ENCODE assay signal across 16 cellular contexts in the genomic region with DNA sequence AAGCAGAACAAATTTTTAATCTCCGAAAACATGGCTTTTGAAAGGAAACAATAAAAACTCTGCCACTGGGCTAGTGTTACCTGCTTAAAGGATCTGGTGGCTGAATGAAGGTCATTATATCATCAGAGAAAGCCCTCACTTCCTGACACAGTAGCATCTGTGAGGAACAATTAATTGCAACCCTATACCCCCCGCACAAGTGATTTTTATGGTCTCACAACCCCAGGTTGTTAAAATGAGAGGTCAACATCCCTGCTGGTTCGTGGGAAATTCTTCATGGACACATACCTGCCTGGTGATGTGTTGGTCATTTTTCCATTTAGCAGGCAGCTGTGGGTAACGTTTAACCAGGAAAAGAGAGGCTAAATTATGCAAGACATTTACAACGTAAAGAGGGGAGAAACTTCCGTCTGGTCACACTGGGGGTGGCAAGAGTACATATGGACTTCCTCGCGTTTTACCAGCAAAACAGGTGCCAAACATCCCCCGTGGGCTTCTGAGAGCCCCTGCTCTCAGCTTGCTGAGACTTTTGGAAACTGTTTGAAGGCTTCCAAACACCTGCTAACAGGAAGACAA. TPM values are rescaled to one million over a fixed set of nuclear protein-coding genes. Genes with fewer than 3 reads are reported as not detected.
DNase-seq lines count a peak whose midpoint lies in the region; ATAC-seq and FAIRE-seq lines count a peak whose summit lies in the region.
"Had no signal": no experiment of that assay in that cellular context is flagged by ENCODE, and none has a peak within 500 bp of the region (broad histone marks: within the 10 kb centered on the region; RNA-seq: fewer than 3 reads in every experiment).

No MANE protein-coding gene starts in this region.

- H3K27me3 ChIP-seq in small intestine (ENCODE audit: control insufficient read depth in 2 of 2, insufficient read depth in 2 of 2, low read length in 2 of 2), result no peaks in the 10 kb centered on the region
- H3K27me3 ChIP-seq: SJSA1, testis had no signal

- WGBS in small intestine, 3 donors, result 15 to 41% (median 27%) methylated on average over 9 of the region's 9 CpGs

- H3K4me3 ChIP-seq in small intestine (ENCODE audit: low read depth in 1 of 2, low read length in 2 of 2), result no peak overlapping the region
- H3K4me3 ChIP-seq: SJSA1, testis had no signal

- no peaks in the 10 kb centered on the region for H3K36me3 ChIP-seq in small intestine (ENCODE audit: control insufficient read depth in 2 of 2, insufficient read depth in 2 of 2, low read length in 2 of 2)
- H3K36me3 ChIP-seq: SJSA1 had no signal

- H3K27ac ChIP-seq in small intestine (ENCODE audit: low read depth in 1 of 2, low read length in 1 of 2), result peak overlapping the region; percentile 81 to 86
- H3K27ac ChIP-seq: 22Rv1, KMS-11, SJSA1, testis had no signal

- no peak for FAIRE-seq in small intestine (lab: Jason Lieb, UNC)
- FAIRE-seq: D721Med, islet of Langerhans had no signal

- peaks cover 0 to 1% of the 10 kb centered on the region in 2 donors for H3K4me1 ChIP-seq in small intestine (ENCODE audit: control insufficient read depth in 2 of 2, insufficient read depth in 1 of 2, low read depth in 1 of 2, low read length in 1 of 2)
- H3K4me1 ChIP-seq: SJSA1, testis had no signal

- DNase-seq in DMS 273 (lab: John Stamatoyannopoulos, UW; ENCODE audit: unreplicated experiment) (peak; percentile 56), DMS 273 treated with DMSO at 0.1 percent for 48 hours (lab: John Stamatoyannopoulos, UW) (no peak), NCI-H748 (lab: John Stamatoyannopoulos, UW; ENCODE audit: unreplicated experiment) (peak; percentile 84), kidney glomerular epithelial cell (lab: John Stamatoyannopoulos, UW) (peak; percentile 84), small intestine (peak; percentile 75), D341Med (ENCODE audit: low spot score) (no peak), occipital lobe (lab: John Stamatoyannopoulos, UW) (no peak)
- DNase-seq: amniotic stem cell, NCI-H446 treated with DMSO at 0.1 percent for 48 hours, testis had no signal

- no peak for ATAC-seq in GM19324 (IDR thresholded peaks at IDR 0.05; ENCODE audit: low FRiP score, unreplicated experiment)

- H3K9me3 ChIP-seq in small intestine (ENCODE audit: control insufficient read depth, low read depth), result no peaks in the 10 kb centered on the region
- H3K9me3 ChIP-seq: SJSA1, testis had no signal

RNA-seq across cellular contexts. Expression of a gene that starts 29.2 kb away (rescaled TPM):
- polyA plus RNA-seq in small intestine, result 10 to 100 TPM; 12.1 to 39.6 (median 21.9) TPM
- total RNA-seq in occipital lobe, result 51.6 TPM

RNA-seq across cellular contexts. Expression of a gene that starts 48.0 kb away (rescaled TPM):
- 10 to 100 TPM; 16.2 to 42.7 (median 17.0) TPM for polyA plus RNA-seq in small intestine
- total RNA-seq in occipital lobe, result 78.3 TPM

RNA-seq across cellular contexts. Expression of a gene that starts 58.2 kb away (rescaled TPM):
- 10 to 100 TPM in 1 of 3 donors, 1 to 10 TPM in 2; 3.5 to 10.9 (median 6.3) TPM for polyA plus RNA-seq in small intestine
- 215 TPM for total RNA-seq in occipital lobe

Comparison
In these comparisons a context has a peak if more than half of its experiments do, and no peak if none do; other contexts are left out.
1. DNase-seq: peak in DMS 273 (single experiment), NCI-H748 (single experiment), kidney glomerular epithelial cell (single experiment) and small intestine (single experiment); none in DMS 273 treated with DMSO at 0.1 percent for 48 hours (single experiment), D341Med (single experiment) and occipital lobe (single experiment).